ENCODE assay signal across 1 cellular context in genomic region chr21:44505673-44506278, GRCh38.
A peak's percentile ranks its signal among the peaks of the same experiment; 100 is the strongest.
TF ChIP-seq lines count a peak whose summit lies in the region.

No MANE protein-coding gene starts in this region.

TF ChIP-seq in GM12878, 131 proteins besides CTCF, POLR2A, EP300 and RAD21:
- TF ChIP-seq BCL3 (IDR thresholded peaks at IDR 0.05; ENCODE audit: borderline replicate concordance, insufficient read depth, low read depth, low read length, poor library complexity, severe bottlenecking) (peak; percentile 63), PBX3 (IDR thresholded peaks at IDR 0.05; ENCODE audit: insufficient replicate concordance, low read depth, low read length) (peak; percentile 45), SREBF1 (IDR thresholded peaks at IDR 0.05; ENCODE audit: low read length) (no peak)
